14 cellular contexts compared by ENCODE assay signal in the genomic region with DNA sequence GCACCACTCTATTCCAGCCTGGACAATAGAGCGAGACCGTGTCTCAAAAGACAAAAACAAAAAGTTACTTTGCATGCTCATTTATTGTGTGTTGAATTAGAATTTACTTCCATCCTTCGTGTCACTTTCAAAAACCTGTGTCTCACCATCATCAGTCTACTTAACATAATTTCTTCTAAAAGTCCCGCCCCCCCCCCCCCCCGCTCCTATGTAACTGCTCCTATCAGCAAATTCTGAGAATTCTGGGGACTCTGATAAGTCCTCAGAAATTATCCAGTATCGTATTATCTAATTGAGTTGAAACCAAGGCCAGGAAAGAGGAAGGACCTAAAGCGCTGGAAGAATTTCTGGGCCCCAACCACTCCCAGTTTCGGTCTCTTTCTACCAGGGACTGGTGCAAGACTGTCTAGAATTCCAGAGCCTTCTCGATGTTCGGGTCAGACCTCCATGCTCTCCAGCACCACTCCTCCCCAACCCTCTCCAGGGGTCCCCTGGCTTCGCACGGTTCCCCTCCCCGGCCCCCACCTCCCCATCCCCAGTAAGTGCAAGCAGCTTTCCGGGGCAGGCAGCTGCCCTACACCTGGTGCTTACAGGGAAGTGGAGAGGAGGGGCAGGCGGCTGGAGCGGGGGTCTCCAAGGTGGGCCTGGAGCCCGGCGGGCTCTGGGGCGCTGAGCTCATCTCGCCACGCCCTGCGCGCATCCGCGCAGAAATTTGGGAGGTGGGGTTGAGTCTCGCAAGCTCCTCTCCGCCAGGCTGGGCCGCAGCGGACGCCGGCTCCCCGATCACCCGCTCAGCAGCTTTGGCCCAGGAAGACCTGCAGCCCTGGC. TPM values are rescaled to one million over a fixed set of nuclear protein-coding genes. Genes with fewer than 3 reads are reported as not detected.
DNase-seq lines count a peak whose midpoint lies in the region; ATAC-seq, FAIRE-seq and TF ChIP-seq lines count a peak whose summit lies in the region.
"Had no signal": no experiment of that assay in that cellular context is flagged by ENCODE, and none has a peak within 500 bp of the region (broad histone marks: within the 10 kb centered on the region; RNA-seq: fewer than 3 reads in every experiment).

No MANE protein-coding gene starts in this region.

- H3K9me1 ChIP-seq in endothelial cell of umbilical vein (replicated peaks; ENCODE audit: control insufficient read depth, extremely low read depth, insufficient read depth, low read length) = no peaks in the 10 kb centered on the region

- no peaks in the 10 kb centered on the region for H3K36me3 ChIP-seq in endothelial cell of umbilical vein (ENCODE audit: control insufficient read depth in 2 of 2, extremely low read depth in 1 of 2, insufficient read depth in 2 of 2, low read length in 2 of 2)
- no peaks in the 10 kb centered on the region for H3K36me3 ChIP-seq in left lung
- no peaks in the 10 kb centered on the region for H3K36me3 ChIP-seq in tibial nerve

- H3K4me3 Mint-ChIP-seq in stimulated activated effector memory CD8-positive, alpha-beta T cell treated with anti-CD3 and anti-CD28 coated beads, Interleukin-12 subunit alpha, Interleukin-12 subunit beta, amount 100 ng/mL, for 72 hours = no peak overlapping the region

- H3K4me3 ChIP-seq in endothelial cell of umbilical vein (replicated peaks in 1 of 3; ENCODE audit: insufficient read depth in 1 of 3, low read depth in 1 of 3, low read length in 3 of 3) (no peak overlapping the region), left lung (peak overlapping the region; percentile 2 to 7), tibial nerve (peak overlapping the region; percentile 8 to 47 (median 25))

- intact Hi-C loops in endothelial cell of umbilical vein (cut with micrococcal nuclease) = no loop called here
- intact Hi-C loops in left lung (cut with DNase I) = no loop called here

- H3K4me1 Mint-ChIP-seq in stimulated activated effector memory CD8-positive, alpha-beta T cell treated with anti-CD3 and anti-CD28 coated beads, Interleukin-12 subunit alpha, Interleukin-12 subunit beta, amount 100 ng/mL, for 72 hours = peaks cover 10% of the 10 kb centered on the region

- 23 to 35% methylated on average over 18 to 33 of the region's 33 CpGs for WGBS in tibial nerve, 2 donors

- CTCF ChIA-PET in endothelial cell of umbilical vein (lab: Charles Lee) = interaction anchor here (1.0 kb wide), 1 partner anchor 25 kb away, joined by 6 read pairs; no protein-coding TSS in a partner anchor

- ATAC-seq in left lung = peak; percentile 40
- ATAC-seq in stimulated activated effector memory CD8-positive, alpha-beta T cell treated with anti-CD3 and anti-CD28 coated beads, Interleukin-12 subunit alpha, Interleukin-12 subunit beta, amount 100 ng/mL, for 72 hours = no peak
- ATAC-seq in GM21619 (IDR thresholded peaks at IDR 0.05; ENCODE audit: unreplicated experiment) = no peak

- H3K79me2 ChIP-seq in endothelial cell of umbilical vein (ENCODE audit: control insufficient read depth, insufficient read depth, low read length) = no peaks in the 10 kb centered on the region

- H3K4me1 ChIP-seq in endothelial cell of umbilical vein (ENCODE audit: control insufficient read depth, extremely low read depth, insufficient read depth, low read length) (no peaks in the 10 kb centered on the region), left lung (peaks cover 0 to 8% of the 10 kb centered on the region in 2 donors), tibial nerve (peaks cover 0 to 25% (median 4%) of the 10 kb centered on the region in 4 donors)

- no peak overlapping the region for H3K4me2 ChIP-seq in endothelial cell of umbilical vein (ENCODE audit: insufficient read depth, low read length)

- peak; percentile 85 for DNase-seq in OCI-M1 (lab: John Stamatoyannopoulos, UW)
- no peak for DNase-seq in endothelial cell of umbilical vein (ENCODE audit: low read depth, low spot score)
- DNase-seq in left lung = peak in 1 of 2 donors; percentile 80
- DNase-seq in tibial nerve (ENCODE audit: low spot score in 2 of 2) = no peak
- no peak for DNase-seq in stimulated activated effector memory CD8-positive, alpha-beta T cell treated with anti-CD3 and anti-CD28 coated beads, Interleukin-12 subunit alpha, Interleukin-12 subunit beta, amount 100 ng/mL, for 72 hours (ENCODE audit: low spot score in 2 of 2)
- no peak for DNase-seq in stimulated activated CD4-positive, alpha-beta T cell treated with anti-CD3 and anti-CD28 coated beads, Interleukin-1b, Interleukin-23, amount 100 ng/mL, for 48 hours
- DNase-seq: activated gamma-delta T cell treated with Interleukin-2 at 50 U/mL for 16 hours, midbrain, NCI-H1048, NCI-H524 treated with DMSO at 0.1 percent for 48 hours, SIG-M5 had no signal

- TF ChIP-seq POLR2A in endothelial cell of umbilical vein (IDR thresholded peaks at IDR 0.05; ENCODE audit: low read depth, low read length) (no peak), tibial nerve (IDR thresholded peaks at IDR 0.05) (no peak)

- H3K9me3 ChIP-seq in endothelial cell of umbilical vein (replicated peaks; ENCODE audit: control insufficient read depth, insufficient read depth, low read length) (no peaks in the 10 kb centered on the region), left lung (no peaks in the 10 kb centered on the region), tibial nerve (no peaks in the 10 kb centered on the region)

- dilution Hi-C loops in endothelial cell of umbilical vein (cut with MboI; ENCODE audit: extremely low pct_ligation_motif_present, low sequenced_read_pairs) = no loop called here

- H3K27me3 ChIP-seq in endothelial cell of umbilical vein (ENCODE audit: control insufficient read depth in 2 of 2, insufficient read depth in 2 of 2, low read length in 2 of 2) (peaks cover 0 to 1% of the 10 kb centered on the region in 2 experiments), left lung (peaks cover 0 to 34% of the 10 kb centered on the region in 2 donors), tibial nerve (no peaks in the 10 kb centered on the region)

- H3K27ac ChIP-seq in endothelial cell of umbilical vein (ENCODE audit: insufficient read depth, low read depth, low read length) (no peak overlapping the region), left lung (no peak overlapping the region), tibial nerve (peak overlapping the region in 3 of 4 donors; percentile 43 to 62 (median 50))

- no TSS peak for BruUV-seq in endothelial cell of umbilical vein (replicated peaks; lab: Mats Ljungman, UMichigan)

- no peak overlapping the region for H2AFZ ChIP-seq in endothelial cell of umbilical vein (ENCODE audit: low read depth, low read length)

- H3K9me3 Mint-ChIP-seq in stimulated activated effector memory CD8-positive, alpha-beta T cell treated with anti-CD3 and anti-CD28 coated beads, Interleukin-12 subunit alpha, Interleukin-12 subunit beta, amount 100 ng/mL, for 72 hours = no peaks in the 10 kb centered on the region

- no peaks in the 10 kb centered on the region for H4K20me1 ChIP-seq in endothelial cell of umbilical vein (replicated peaks; ENCODE audit: control insufficient read depth, extremely low read depth, insufficient read depth, low read length)

- POLR2A ChIA-PET in endothelial cell of umbilical vein (lab: Charles Lee) = no interaction called here

- TF ChIP-seq EP300 in tibial nerve (IDR thresholded peaks at IDR 0.05) = no peak

- TF ChIP-seq CTCF in endothelial cell of umbilical vein (IDR thresholded peaks at IDR 0.05; ENCODE audit: extremely low read depth in 1 of 2, insufficient read depth in 1 of 2, low read depth in 1 of 2, low read length in 2 of 2) (no peak), left lung (IDR thresholded peaks at IDR 0.05) (no peak), tibial nerve (IDR thresholded peaks at IDR 0.05) (no peak)

- no peak overlapping the region for H3K27ac Mint-ChIP-seq in stimulated activated effector memory CD8-positive, alpha-beta T cell treated with anti-CD3 and anti-CD28 coated beads, Interleukin-12 subunit alpha, Interleukin-12 subunit beta, amount 100 ng/mL, for 72 hours

- no peak overlapping the region for H3K9ac ChIP-seq in endothelial cell of umbilical vein (replicated peaks; ENCODE audit: extremely low read depth, insufficient read depth, low read length)

- no peak for FAIRE-seq in endothelial cell of umbilical vein (lab: Jason Lieb, UNC)
- FAIRE-seq: D721Med, frontal cortex had no signal

- no peaks in the 10 kb centered on the region for H3K36me3 Mint-ChIP-seq in stimulated activated effector memory CD8-positive, alpha-beta T cell treated with anti-CD3 and anti-CD28 coated beads, Interleukin-12 subunit alpha, Interleukin-12 subunit beta, amount 100 ng/mL, for 72 hours

TF ChIP-seq in endothelial cell of umbilical vein, 7 proteins besides CTCF, POLR2A, EP300 and RAD21:
- peak; percentile 43 for TF ChIP-seq EZH2 (IDR thresholded peaks at IDR 0.05; ENCODE audit: borderline replicate concordance, low read depth, low read length, severe bottlenecking)
- TF ChIP-seq JUN (IDR thresholded peaks at IDR 0.05; ENCODE audit: borderline replicate concordance, insufficient read depth, insufficient read length, low read depth) = no peak

RNA-seq across cellular contexts. Expression of gene ZNF496, which starts 15.9 kb away (rescaled TPM):
- total RNA-seq in endothelial cell of umbilical vein (42.4 and 46.0 TPM in 2 replicates), left lung (10 to 100 TPM; 18.2 to 19.2 TPM), tibial nerve (10 to 100 TPM; 37.5 to 60.6 (median 51.6) TPM)
- polyA plus RNA-seq in endothelial cell of umbilical vein = 22.4 and 23.6 TPM in 2 replicates
- polyA plus RNA-seq in endothelial cell of umbilical vein (2011; cell fraction: cytosol; rRNA removed) = 23.8 and 27.8 TPM in 2 replicates
- 26.8 and 28.9 TPM in 2 replicates for polyA plus RNA-seq in endothelial cell of umbilical vein (2011; cell fraction: nucleus; rRNA removed)
- polyA plus RNA-seq in endothelial cell of umbilical vein (2012) = 17.9 and 21.7 TPM in 2 replicates
- polyA minus RNA-seq in endothelial cell of umbilical vein = 40.9 and 45.0 TPM in 2 replicates
- 25.3 TPM for polyA minus RNA-seq in endothelial cell of umbilical vein (2011; cell fraction: cytosol; rRNA and poly(A)+ RNA removed)
- 20.0 and 24.3 TPM in 2 replicates for polyA minus RNA-seq in endothelial cell of umbilical vein (2011; cell fraction: nucleus; rRNA and poly(A)+ RNA removed)

Comparison
In these comparisons a context has a peak if more than half of its experiments do, and no peak if none do; other contexts are left out.
1. H3K27ac ChIP-seq: peak in tibial nerve (3 of 4); none in endothelial cell of umbilical vein (single experiment) and left lung (0 of 2).
2. H3K4me3 ChIP-seq: peak in left lung (2 of 2) and tibial nerve (4 of 4); none in endothelial cell of umbilical vein (0 of 3).